21 cellular contexts compared by ENCODE assay signal in the genomic region with DNA sequence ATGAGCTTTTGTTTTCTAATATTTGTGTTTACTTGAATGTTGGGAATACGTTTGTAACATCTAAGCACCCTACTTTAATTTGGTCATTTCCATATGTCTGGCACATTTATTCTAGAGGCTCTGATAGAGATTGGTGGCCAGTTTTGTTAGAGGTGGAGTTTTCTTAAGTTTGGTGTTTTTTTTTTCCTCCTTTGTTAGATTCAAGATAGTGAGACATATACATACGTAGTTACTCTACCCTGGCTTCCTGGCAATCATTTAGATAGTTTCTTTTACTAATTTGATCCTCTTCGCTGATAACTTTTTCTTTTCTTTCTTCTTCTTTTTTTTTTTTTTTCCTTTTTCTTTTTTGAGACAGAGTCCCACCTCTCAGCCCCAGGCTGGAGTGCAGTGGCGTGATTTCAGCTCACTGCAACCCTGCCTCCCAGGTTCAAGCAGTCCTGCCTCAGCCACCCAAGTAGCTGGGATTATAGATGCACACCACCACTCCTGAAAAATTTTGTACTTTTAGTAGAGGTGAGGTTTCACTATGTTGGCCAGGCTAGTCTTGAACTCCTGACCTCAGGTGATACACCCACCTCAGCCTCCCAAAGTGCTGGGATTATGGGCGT. TPM values are rescaled to one million over a fixed set of nuclear protein-coding genes. Genes with fewer than 3 reads are reported as not detected.
DNase-seq lines count a peak whose midpoint lies in the region; ATAC-seq and TF ChIP-seq lines count a peak whose summit lies in the region.
"Had no signal": no experiment of that assay in that cellular context is flagged by ENCODE, and none has a peak within 500 bp of the region (broad histone marks: within the 10 kb centered on the region; RNA-seq: fewer than 3 reads in every experiment).

No MANE protein-coding gene starts in this region.

- peaks cover 7% of the 10 kb centered on the region for H3K9me3 Mint-ChIP-seq in activated T-cell treated with anti-CD3 and anti-CD28 coated beads, Interleukin-2, amount 50 U/mL, for 24 hours
- peaks cover 15% of the 10 kb centered on the region for H3K9me3 Mint-ChIP-seq in activated naive CD8-positive, alpha-beta T cell treated with anti-CD3 and anti-CD28 coated beads for 36 hours
- peaks cover 37% of the 10 kb centered on the region for H3K9me3 Mint-ChIP-seq in nephron progenitor cell

- ATAC-seq in GM21526 (IDR thresholded peaks at IDR 0.05; ENCODE audit: low FRiP score, unreplicated experiment) = no peak
- ATAC-seq: esophagus mucosa, gastroesophageal sphincter, right lobe of liver had no signal

- H3K4me3 Mint-ChIP-seq in activated T-cell treated with anti-CD3 and anti-CD28 coated beads, Interleukin-2, amount 50 U/mL, for 24 hours = peak overlapping the region; percentile 47
- H3K4me3 Mint-ChIP-seq in activated naive CD8-positive, alpha-beta T cell treated with anti-CD3 and anti-CD28 coated beads for 36 hours = peak overlapping the region; percentile 9
- H3K4me3 Mint-ChIP-seq in nephron progenitor cell = no peak overlapping the region
- H3K4me3 Mint-ChIP-seq: CD14-positive monocyte had no signal

- no peak overlapping the region for H3K4me3 ChIP-seq in SK-N-MC
- H3K4me3 ChIP-seq: gastroesophageal sphincter, lung, MG63, ovary, right lobe of liver had no signal

- H3K36me3 Mint-ChIP-seq in activated T-cell treated with anti-CD3 and anti-CD28 coated beads, Interleukin-2, amount 50 U/mL, for 24 hours (ENCODE audit: low read depth) = peaks cover 93% of the 10 kb centered on the region
- peaks cover 69% of the 10 kb centered on the region for H3K36me3 Mint-ChIP-seq in activated naive CD8-positive, alpha-beta T cell treated with anti-CD3 and anti-CD28 coated beads for 36 hours
- H3K36me3 Mint-ChIP-seq in nephron progenitor cell (ENCODE audit: low read depth) = peaks cover 86% of the 10 kb centered on the region

- peaks cover 73% of the 10 kb centered on the region for H3K4me1 Mint-ChIP-seq in activated T-cell treated with anti-CD3 and anti-CD28 coated beads, Interleukin-2, amount 50 U/mL, for 24 hours (ENCODE audit: low read depth)
- peaks cover 56% of the 10 kb centered on the region for H3K4me1 Mint-ChIP-seq in activated naive CD8-positive, alpha-beta T cell treated with anti-CD3 and anti-CD28 coated beads for 36 hours
- peaks cover 7% of the 10 kb centered on the region for H3K4me1 Mint-ChIP-seq in nephron progenitor cell

- H3K9ac ChIP-seq in SK-N-MC (ENCODE audit: insufficient read length) = no peak overlapping the region

- H3K27me3 Mint-ChIP-seq in activated T-cell treated with anti-CD3 and anti-CD28 coated beads, Interleukin-2, amount 50 U/mL, for 24 hours = no peaks in the 10 kb centered on the region
- no peaks in the 10 kb centered on the region for H3K27me3 Mint-ChIP-seq in activated naive CD8-positive, alpha-beta T cell treated with anti-CD3 and anti-CD28 coated beads for 36 hours
- H3K27me3 Mint-ChIP-seq in nephron progenitor cell (ENCODE audit: low read depth, poor library complexity) = peaks cover 2% of the 10 kb centered on the region

- peaks cover 15% of the 10 kb centered on the region for H3K9me3 ChIP-seq in SK-N-MC (ENCODE audit: low read depth, low read length)
- H3K9me3 ChIP-seq: ovary, right lobe of liver had no signal

- H3K27ac ChIP-seq in SK-N-MC = 0 out of 2 replicates have a peak overlapping the region, but pooled peaks have one; percentile 28
- H3K27ac ChIP-seq: gastroesophageal sphincter, ovary, right lobe of liver had no signal

- H3K36me3 ChIP-seq in SK-N-MC (ENCODE audit: insufficient read depth, low read length) = peaks cover 74% of the 10 kb centered on the region
- H3K36me3 ChIP-seq: ovary had no signal

- no peak for DNase-seq in activated T-cell treated with anti-CD3 and anti-CD28 coated beads, Interleukin-2, amount 50 U/mL, for 24 hours
- no peak for DNase-seq in activated T-cell treated with anti-CD3 and anti-CD28 coated beads for 4 hours
- DNase-seq in SK-N-MC (ENCODE audit: low read depth, low spot score) = no peak
- no peak for DNase-seq in activated naive CD8-positive, alpha-beta T cell treated with anti-CD3 and anti-CD28 coated beads for 36 hours
- no peak for DNase-seq in nephron progenitor cell
- no peak for DNase-seq in NCI-H345 treated with DMSO at 0.1 percent for 48 hours (lab: John Stamatoyannopoulos, UW; ENCODE audit: unreplicated experiment)
- no peak for DNase-seq in GDM1 (lab: John Stamatoyannopoulos, UW)
- DNase-seq: activated gamma-delta T cell treated with Interleukin-2 at 50 U/mL for 16 hours; DMS53; effector CD8-positive, alpha-beta T cell; MG63; NCI-H1436 treated with DMSO at 0.1 percent for 48 hours; NCI-H2171 treated with DMSO at 0.1 percent for 48 hours; NCI-H748 treated with DMSO at 0.1 percent for 48 hours; ovary; right lobe of liver had no signal

- H3K27ac Mint-ChIP-seq in activated T-cell treated with anti-CD3 and anti-CD28 coated beads, Interleukin-2, amount 50 U/mL, for 24 hours = peak overlapping the region; percentile 93
- H3K27ac Mint-ChIP-seq in activated naive CD8-positive, alpha-beta T cell treated with anti-CD3 and anti-CD28 coated beads for 36 hours = peak overlapping the region; percentile 92
- H3K27ac Mint-ChIP-seq in nephron progenitor cell = peak overlapping the region; percentile 27

- TF ChIP-seq CTCF in nephron progenitor cell (IDR thresholded peaks at IDR 0.05) = no peak

RNA-seq across cellular contexts. Expression of gene SMCHD1, which starts 26.6 kb away (rescaled TPM):
- 10 to 100 TPM; 85.1 to 97.2 TPM for total RNA-seq in activated naive CD8-positive, alpha-beta T cell treated with anti-CD3 and anti-CD28 coated beads for 36 hours

Comparison
In these comparisons a context has a peak if more than half of its experiments do, and no peak if none do; other contexts are left out.
1. H3K27ac Mint-ChIP-seq: peak in every context shown above with its lines; median percentile 93 in activated T-cell treated with anti-CD3 and anti-CD28 coated beads, Interleukin-2, amount 50 U/mL, for 24 hours; 92 in activated naive CD8-positive, alpha-beta T cell treated with anti-CD3 and anti-CD28 coated beads for 36 hours; 27 in nephron progenitor cell.